19 cellular contexts compared by ENCODE assay signal in the genomic region with DNA sequence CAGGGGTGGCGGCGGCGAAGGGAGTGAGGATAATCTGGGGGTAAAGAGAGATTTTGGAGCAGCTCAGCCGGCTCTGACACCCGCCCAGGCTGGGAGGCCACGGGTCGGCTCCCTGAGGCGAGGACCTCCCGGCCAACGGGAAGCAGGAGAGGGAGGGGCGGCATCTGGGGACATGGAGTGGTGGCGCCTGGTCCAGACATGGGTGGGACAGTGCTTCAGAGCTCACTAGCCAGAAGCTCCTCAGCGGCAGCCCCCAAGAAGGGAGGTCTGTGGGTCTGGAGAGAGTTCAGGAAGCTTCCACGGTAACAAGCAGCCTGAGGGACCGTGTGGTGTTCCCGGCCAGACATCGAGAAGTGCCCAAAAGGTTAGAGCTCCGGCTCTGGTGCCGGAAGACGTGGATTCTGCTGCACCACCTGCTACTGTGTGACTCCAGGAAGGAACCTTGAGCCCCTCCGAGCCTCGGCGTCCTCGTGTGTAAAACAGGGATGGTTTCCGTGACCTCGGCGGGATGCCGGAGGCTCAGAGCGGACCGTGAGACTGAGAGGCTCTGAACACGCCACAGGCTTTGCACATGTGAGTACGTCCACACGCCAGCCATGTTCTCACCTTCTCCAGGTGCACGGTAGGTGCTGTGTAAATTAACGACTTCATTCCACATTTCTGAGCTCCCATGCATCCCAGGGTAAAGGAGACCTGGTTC.
"Had no signal": no experiment of that assay in that cellular context is flagged by ENCODE, and none has a peak within 500 bp of the region (broad histone marks: within the 10 kb centered on the region; RNA-seq: fewer than 3 reads in every experiment).

No MANE protein-coding gene starts in this region.

- H3K27ac ChIP-seq: tibial nerve, VCaP had no signal

- H3K9me3 ChIP-seq: esophagus muscularis mucosa, tibial nerve had no signal

- DNase-seq: activated CD4-positive, alpha-beta T cell treated with anti-CD3 and anti-CD28 coated beads, Interleukin-2, amount 50 U/mL, for 48 hours; activated naive CD4-positive, alpha-beta T cell treated with anti-CD3 and anti-CD28 coated beads for 36 hours; activated naive CD8-positive, alpha-beta T cell treated with anti-CD3 and anti-CD28 coated beads, Interleukin-2, amount 50 U/mL, for 24 hours; activated T-cell treated with anti-CD3 and anti-CD28 coated beads, Interleukin-2, amount 50 U/mL, for 1 hour; kidney glomerular epithelial cell; naive B cell; nucleus accumbens; retina; stimulated activated CD4-positive, alpha-beta T cell treated with anti-CD3 and anti-CD28 coated beads, Interleukin-15, amount 100 ng/mL, for 24 hours; stimulated activated CD4-positive, alpha-beta T cell treated with anti-CD3 and anti-CD28 coated beads, Interleukin-4, amount 100 ng/mL, for 1 hour; stimulated activated naive CD4-positive, alpha-beta T cell; T-cell; T1000 had no signal

- H3K4me3 ChIP-seq: esophagus muscularis mucosa, tibial nerve had no signal

- ATAC-seq: activated naive CD8-positive, alpha-beta T cell treated with anti-CD3 and anti-CD28 coated beads, Interleukin-2, amount 50 U/mL, for 24 hours; T-cell had no signal

- FAIRE-seq: astrocyte, bronchial epithelial cell, colon had no signal

- H3K27me3 ChIP-seq: esophagus muscularis mucosa, tibial nerve had no signal
